8 cellular contexts compared by ENCODE assay signal in genomic region chr10:132397671-132398565, GRCh38. TPM values are rescaled to one million over a fixed set of nuclear protein-coding genes. Genes with fewer than 3 reads are reported as not detected.
DNase-seq lines count a peak whose midpoint lies in the region; ATAC-seq, FAIRE-seq and TF ChIP-seq lines count a peak whose summit lies in the region.

No MANE protein-coding gene starts in this region.

- peak; percentile 87 for FAIRE-seq in GM19239 (lab: Jason Lieb, UNC)

- CTCF ChIA-PET in activated CD4-positive, alpha-beta memory T cell treated with anti-CD3 and anti-CD28 coated beads for 36 hours (lab: Charles Lee) = interaction anchor here (0.9 to 1.6 kb wide), 2 partner anchors 46 to 50 kb away, joined by 3 to 8 read pairs; no protein-coding TSS in a partner anchor

- intact Hi-C loops in activated CD4-positive, alpha-beta memory T cell treated with anti-CD3 and anti-CD28 coated beads for 36 hours (cut with micrococcal nuclease) = loop anchor here (2.0 to 5.0 kb wide), 2 partner anchors 49 to 66 kb away; partner anchors contain the start of gene LRRC27
- intact Hi-C loops in natural killer cell (cut with micrococcal nuclease) = loop anchor here (2.0 to 10.0 kb wide), 3 partner anchors 23 to 177 kb away; partner anchors contain the start of gene INPP5A

- DNase-seq in AG10803 (ENCODE audit: low read depth) (peak; percentile 56), GM19239 (ENCODE audit: insufficient read length, low spot score) (no peak), LHCN-M2 (ENCODE audit: low read depth) (peak; percentile 59), natural killer cell (peak; percentile 40), NCI-H2107 treated with DMSO at 0.1 percent for 48 hours (lab: John Stamatoyannopoulos, UW; ENCODE audit: unreplicated experiment) (no peak), NCI-H2107 (lab: John Stamatoyannopoulos, UW) (no peak)
- peak; percentile 65 for DNase-seq in activated CD4-positive, alpha-beta memory T cell treated with anti-CD3 and anti-CD28 coated beads for 36 hours

- peak in 1 of 3 donors; percentile 22 for ATAC-seq in natural killer cell

- no peaks in the 10 kb centered on the region for H3K27me3 Mint-ChIP-seq in activated CD4-positive, alpha-beta memory T cell treated with anti-CD3 and anti-CD28 coated beads for 36 hours
- H3K27me3 Mint-ChIP-seq in natural killer cell (ENCODE audit: low read depth in 2 of 2) = no peaks in the 10 kb centered on the region

- H3K4me1 ChIP-seq in esophagus (ENCODE audit: control insufficient read depth in 2 of 2, insufficient read depth in 2 of 2, low read length in 1 of 2) = peaks cover 13 to 39% of the 10 kb centered on the region in 2 donors

- H3K4me3 ChIP-seq in AG10803 (ENCODE audit: low read length) = peak overlapping the region; percentile 77
- peak overlapping the region; percentile 60 for H3K4me3 ChIP-seq in esophagus (ENCODE audit: low read depth in 1 of 2, low read length in 2 of 2)

- WGBS in esophagus, 2 donors = 14 to 16% methylated on average over 40 of the region's 40 CpGs

- peak overlapping the region; percentile 81 for H3K4me3 Mint-ChIP-seq in activated CD4-positive, alpha-beta memory T cell treated with anti-CD3 and anti-CD28 coated beads for 36 hours
- peak overlapping the region; percentile 95 for H3K4me3 Mint-ChIP-seq in natural killer cell

- TF ChIP-seq CTCF in AG10803 (conservative IDR thresholded peaks at IDR 0.05; ENCODE audit: low read length) (no peak), natural killer cell (IDR thresholded peaks at IDR 0.05) (no peak)

- H3K27ac ChIP-seq in esophagus (ENCODE audit: low read depth in 2 of 2, low read length in 1 of 2) = peak overlapping the region; percentile 92 to 95

- POLR2A ChIA-PET in activated CD4-positive, alpha-beta memory T cell treated with anti-CD3 and anti-CD28 coated beads for 36 hours (lab: Charles Lee) = interaction anchor here (0.7 to 1.2 kb wide), 2 partner anchors 49 kb away, joined by 5 to 8 read pairs; no protein-coding TSS in a partner anchor

- peaks cover 12% of the 10 kb centered on the region for H3K4me1 Mint-ChIP-seq in activated CD4-positive, alpha-beta memory T cell treated with anti-CD3 and anti-CD28 coated beads for 36 hours (ENCODE audit: low read depth)
- peaks cover 5 to 40% of the 10 kb centered on the region in 2 donors for H3K4me1 Mint-ChIP-seq in natural killer cell

- no peaks in the 10 kb centered on the region for H3K9me3 Mint-ChIP-seq in activated CD4-positive, alpha-beta memory T cell treated with anti-CD3 and anti-CD28 coated beads for 36 hours
- no peaks in the 10 kb centered on the region for H3K9me3 Mint-ChIP-seq in natural killer cell

- peaks cover 0 to 13% of the 10 kb centered on the region in 2 donors for H3K36me3 ChIP-seq in esophagus (ENCODE audit: control insufficient read depth in 2 of 2, insufficient read depth in 2 of 2, low read length in 1 of 2)

- no peaks in the 10 kb centered on the region for H3K27me3 ChIP-seq in esophagus (ENCODE audit: control insufficient read depth in 1 of 2, insufficient read depth in 2 of 2, low read length in 2 of 2)

- peak overlapping the region; percentile 33 for H3K27ac Mint-ChIP-seq in activated CD4-positive, alpha-beta memory T cell treated with anti-CD3 and anti-CD28 coated beads for 36 hours
- peak overlapping the region; percentile 80 to 88 for H3K27ac Mint-ChIP-seq in natural killer cell

- H3K36me3 Mint-ChIP-seq in activated CD4-positive, alpha-beta memory T cell treated with anti-CD3 and anti-CD28 coated beads for 36 hours = no peaks in the 10 kb centered on the region
- H3K36me3 Mint-ChIP-seq in natural killer cell = no peaks in the 10 kb centered on the region

- peaks cover 0 to 2% of the 10 kb centered on the region in 2 donors for H3K9me3 ChIP-seq in esophagus (ENCODE audit: control insufficient read depth in 2 of 2, insufficient read depth in 1 of 2, low read depth in 1 of 2, low read length in 1 of 2)

RNA-seq across cellular contexts. Expression of gene PWWP2B, which starts 0.9 kb away (rescaled TPM):
- total RNA-seq in LHCN-M2 (2014; rRNA removed) = 8.2 and 8.5 TPM in 2 replicates
- 4.2 TPM for polyA plus RNA-seq in LHCN-M2 (2012)
- total RNA-seq in activated CD4-positive, alpha-beta memory T cell treated with anti-CD3 and anti-CD28 coated beads for 36 hours = 1 to 10 TPM; 3.0 to 3.1 TPM
- polyA plus RNA-seq in esophagus = 10 to 100 TPM; 17.6 to 33.4 TPM
- 10 to 100 TPM; 23.7 to 29.5 (median 24.4) TPM for total RNA-seq in natural killer cell

Comparison
In these comparisons a context has a peak if more than half of its experiments do, and no peak if none do; other contexts are left out.
1. DNase-seq: peak in AG10803 (single experiment), LHCN-M2 (single experiment), activated CD4-positive, alpha-beta memory T cell treated with anti-CD3 and anti-CD28 coated beads for 36 hours (single experiment) and natural killer cell (single experiment); none in GM19239 (single experiment), NCI-H2107 treated with DMSO at 0.1 percent for 48 hours (single experiment) and NCI-H2107 (single experiment).